ENCODE assay signal across 1 cellular context in genomic region chr9:114721491-114722362, GRCh38.
A peak's percentile ranks its signal among the peaks of the same experiment; 100 is the strongest.
TF ChIP-seq lines count a peak whose summit lies in the region.

No MANE protein-coding gene starts in this region.

TF ChIP-seq in HepG2, 621 proteins besides CTCF, POLR2A, EP300 and RAD21 (continued from another document and continues in another):
- TF ChIP-seq ZNF407 (CRISPR knock-in tag; IDR thresholded peaks at IDR 0.05; ENCODE audit: not compliant biosample characterization) (no peak), NFKB2 (CRISPR knock-in tag; IDR thresholded peaks at IDR 0.05; ENCODE audit: borderline replicate concordance) (peak; percentile 29; the same call in 1 of the 2 replicates), MATR3 (CRISPR knock-in tag; IDR thresholded peaks at IDR 0.05) (no peak), ZEB1 (IDR thresholded peaks at IDR 0.05; ENCODE audit: insufficient replicate concordance, low read depth) (peak; percentile 95), ZNF383 (CRISPR knock-in tag; IDR thresholded peaks at IDR 0.05; ENCODE audit: borderline replicate concordance) (no peak), CHD2 (IDR thresholded peaks at IDR 0.05; ENCODE audit: low read depth, low read length) (no peak), ZNF260 (CRISPR knock-in tag; IDR thresholded peaks at IDR 0.05; ENCODE audit: borderline replicate concordance, low read depth) (no peak), REXO4 (CRISPR knock-in tag; IDR thresholded peaks at IDR 0.05; ENCODE audit: borderline replicate concordance) (no peak), CEBPG (CRISPR knock-in tag; IDR thresholded peaks at IDR 0.05) (peak; percentile 95), SAP130 (CRISPR knock-in tag; IDR thresholded peaks at IDR 0.05; ENCODE audit: low read depth) (peak; percentile 95), SMAD9 (CRISPR knock-in tag; IDR thresholded peaks at IDR 0.05) (no peak), STAT5B (CRISPR knock-in tag; IDR thresholded peaks at IDR 0.05) (no peak), TBX3 (IDR thresholded peaks at IDR 0.05; ENCODE audit: borderline replicate concordance) (peak; percentile 76; the same call in 1 of the 2 replicates), HOXA3 (CRISPR knock-in tag; IDR thresholded peaks at IDR 0.05) (peak; percentile 90), XBP1 (CRISPR knock-in tag; IDR thresholded peaks at IDR 0.05) (peak; percentile 55; the same call in 1 of the 2 replicates), ZNF83 (CRISPR knock-in tag; IDR thresholded peaks at IDR 0.05; ENCODE audit: borderline replicate concordance) (no peak), KLF16 (CRISPR knock-in tag; IDR thresholded peaks at IDR 0.05) (peak in 1 of 2 experiments; percentile 97; a peak in 2 of 4 replicates), TRAFD1 (CRISPR knock-in tag; IDR thresholded peaks at IDR 0.05; ENCODE audit: borderline replicate concordance) (peak; percentile 86), SOX5 (CRISPR knock-in tag; IDR thresholded peaks at IDR 0.05; ENCODE audit: borderline replicate concordance) (peak; percentile 100), ZNF317 (CRISPR knock-in tag; IDR thresholded peaks at IDR 0.05) (no peak; the same call in 1 of the 2 replicates), DNMT1 (CRISPR knock-in tag; IDR thresholded peaks at IDR 0.05) (no peak), ZNF691 (CRISPR knock-in tag; IDR thresholded peaks at IDR 0.05; ENCODE audit: borderline replicate concordance, low read depth) (peak; percentile 81), HNRNPL (IDR thresholded peaks at IDR 0.05; ENCODE audit: low read depth, low read length) (no peak), JDP2 (CRISPR knock-in tag; IDR thresholded peaks at IDR 0.05; ENCODE audit: borderline replicate concordance) (no peak; the same call in 1 of the 2 replicates), PAXIP1 (CRISPR knock-in tag; conservative IDR thresholded peaks at IDR 0.05) (peak; percentile 98), ZNF280B (CRISPR knock-in tag; IDR thresholded peaks at IDR 0.05; ENCODE audit: borderline replicate concordance) (peak; percentile 31; the same call in 1 of the 2 replicates), GRHL1 (CRISPR knock-in tag; conservative IDR thresholded peaks at IDR 0.05) (no peak), SKIL (CRISPR knock-in tag; IDR thresholded peaks at IDR 0.05; ENCODE audit: borderline replicate concordance) (peak; percentile 81), ZNF124 (CRISPR knock-in tag; IDR thresholded peaks at IDR 0.05) (0 out of 2 replicates have a peak, but pooled peaks have one; percentile 49), ZNF501 (CRISPR knock-in tag; IDR thresholded peaks at IDR 0.05) (peak; percentile 88), ZNF670 (CRISPR knock-in tag; IDR thresholded peaks at IDR 0.05; ENCODE audit: borderline replicate concordance) (peak; percentile 95), HNF1B (CRISPR knock-in tag; IDR thresholded peaks at IDR 0.05) (peak; percentile 97), ZNF180 (CRISPR knock-in tag; IDR thresholded peaks at IDR 0.05; ENCODE audit: borderline replicate concordance, low read depth) (no peak), NFE2 (CRISPR knock-in tag; IDR thresholded peaks at IDR 0.05) (no peak), ATF1 (CRISPR knock-in tag; IDR thresholded peaks at IDR 0.05) (peak; percentile 70), MAFF (IDR thresholded peaks at IDR 0.05; ENCODE audit: low read depth, low read length) (peak; percentile 44; the same call in 1 of the 2 replicates), ZFP1 (CRISPR knock-in tag; IDR thresholded peaks at IDR 0.05) (peak; percentile 94), AHR (CRISPR knock-in tag; IDR thresholded peaks at IDR 0.05) (no peak), ZNF251 (CRISPR knock-in tag; IDR thresholded peaks at IDR 0.05) (no peak), SMARCC2 (IDR thresholded peaks at IDR 0.05) (no peak), AKAP8 (CRISPR knock-in tag; IDR thresholded peaks at IDR 0.05) (peak; percentile 78; the same call in 1 of the 2 replicates)
